Comparison of ENCODE assay signal across 12 cellular contexts in the genomic region with DNA sequence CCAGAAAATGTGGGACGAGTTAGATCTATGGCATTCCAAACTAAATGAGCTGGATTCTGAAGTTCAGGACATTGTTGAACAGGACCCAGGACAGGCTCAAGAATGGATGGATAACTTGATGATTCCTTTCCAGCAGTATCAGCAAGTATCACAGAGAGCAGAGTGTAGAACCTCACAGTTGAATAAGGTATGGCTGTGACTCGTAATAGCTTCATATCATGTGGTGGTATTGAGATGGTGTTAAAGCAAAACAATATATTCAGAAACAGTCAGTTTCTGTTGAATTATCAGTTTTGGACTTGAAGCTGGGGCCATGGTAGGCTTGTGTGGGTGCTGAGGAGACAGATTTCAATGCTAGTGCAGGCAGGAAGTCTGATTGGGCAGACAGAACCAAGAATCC.
"Had no signal": no experiment of that assay in that cellular context is flagged by ENCODE, and none has a peak within 500 bp of the region (broad histone marks: within the 10 kb centered on the region; RNA-seq: fewer than 3 reads in every experiment).

No MANE protein-coding gene starts in this region.

- H3K9me3 ChIP-seq: SJCRH30, suprapubic skin, uterus had no signal

- DNase-seq: activated T-cell treated with anti-CD3 and anti-CD28 coated beads, Interleukin-2, amount 50 U/mL, for 1 hour; dermis blood vessel endothelial cell; endodermal cell; SJCRH30; stimulated activated CD4-positive, alpha-beta T cell treated with anti-CD3 and anti-CD28 coated beads, Interleukin-12 subunit alpha, Interleukin-12 subunit beta, amount 100 ng/mL, for 4 hours; stimulated activated naive CD4-positive, alpha-beta T cell treated with Interleukin-2 at 50 U/mL for 16 hours; SW 1271; uterus had no signal

- H3K4me3 Mint-ChIP-seq: endodermal cell; neural crest cell; T-helper 2 cell treated with Interferon-gamma antibody and Interleukin-4, amounts not matched to agents 5 μg/mL and 100 μg/mL, for 36 hours had no signal

- H3K4me1 ChIP-seq: SJCRH30, suprapubic skin, uterus had no signal

- H3K9me3 Mint-ChIP-seq: endodermal cell; neural crest cell; T-helper 2 cell treated with Interferon-gamma antibody and Interleukin-4, amounts not matched to agents 5 μg/mL and 100 μg/mL, for 36 hours had no signal

- H3K27ac ChIP-seq: SJCRH30, suprapubic skin had no signal

- ATAC-seq: left lobe of liver had no signal

- H3K4me3 ChIP-seq: SJCRH30, suprapubic skin, uterus had no signal

- H3K27ac Mint-ChIP-seq: endodermal cell; T-helper 2 cell treated with Interferon-gamma antibody and Interleukin-4, amounts not matched to agents 5 μg/mL and 100 μg/mL, for 36 hours had no signal

- H3K27me3 ChIP-seq: SJCRH30, suprapubic skin, uterus had no signal

- H3K36me3 ChIP-seq: uterus had no signal
